Comparison of ENCODE assay signal across 1 cellular context in the genomic region with DNA sequence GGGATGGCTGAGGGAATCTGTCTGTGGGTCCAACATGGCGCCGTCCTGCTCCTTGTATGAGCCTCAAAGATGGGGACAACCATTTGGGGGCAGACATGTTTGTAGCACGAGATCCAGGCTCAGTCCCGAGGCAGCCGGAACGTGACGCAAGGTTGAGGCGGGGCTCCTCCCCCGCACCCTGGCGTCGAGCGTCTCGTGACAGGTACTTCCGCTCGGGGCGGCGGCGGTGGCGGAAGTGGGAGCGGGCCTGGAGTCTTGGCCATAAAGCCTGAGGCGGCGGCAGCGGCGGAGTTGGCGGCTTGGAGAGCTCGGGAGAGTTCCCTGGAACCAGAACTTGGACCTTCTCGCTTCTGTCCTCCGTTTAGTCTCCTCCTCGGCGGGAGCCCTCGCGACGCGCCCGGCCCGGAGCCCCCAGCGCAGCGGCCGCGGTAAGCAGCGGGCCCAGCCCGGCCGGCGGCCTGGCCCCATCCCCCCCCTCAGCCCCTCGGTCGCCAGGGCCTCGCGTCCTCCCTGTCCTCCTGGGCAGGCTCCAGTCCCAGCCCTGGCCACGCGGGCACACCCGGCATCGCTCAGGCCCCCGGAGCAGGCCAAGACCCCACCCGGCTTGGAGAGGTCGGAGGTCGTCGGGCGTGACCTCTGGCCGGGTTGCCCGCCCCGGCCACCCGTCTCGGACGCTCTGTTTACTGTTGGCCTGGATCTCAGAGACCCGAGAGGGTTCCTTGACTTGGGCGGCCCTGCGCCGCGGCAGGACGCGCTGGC.
A peak's percentile ranks its signal among the peaks of the same experiment; 100 is the strongest.
TF ChIP-seq lines count a peak whose summit lies in the region.

TSS of gene RAB7A (plus strand) at position 252 of the 759 bp plus-strand sequence. CDS start 69,185 bp downstream, outside the sequence.

TF ChIP-seq in HEK293, 187 proteins besides CTCF, POLR2A, EP300 and RAD21 (continued from another document and continues in another):
- TF ChIP-seq, protein P1, sequence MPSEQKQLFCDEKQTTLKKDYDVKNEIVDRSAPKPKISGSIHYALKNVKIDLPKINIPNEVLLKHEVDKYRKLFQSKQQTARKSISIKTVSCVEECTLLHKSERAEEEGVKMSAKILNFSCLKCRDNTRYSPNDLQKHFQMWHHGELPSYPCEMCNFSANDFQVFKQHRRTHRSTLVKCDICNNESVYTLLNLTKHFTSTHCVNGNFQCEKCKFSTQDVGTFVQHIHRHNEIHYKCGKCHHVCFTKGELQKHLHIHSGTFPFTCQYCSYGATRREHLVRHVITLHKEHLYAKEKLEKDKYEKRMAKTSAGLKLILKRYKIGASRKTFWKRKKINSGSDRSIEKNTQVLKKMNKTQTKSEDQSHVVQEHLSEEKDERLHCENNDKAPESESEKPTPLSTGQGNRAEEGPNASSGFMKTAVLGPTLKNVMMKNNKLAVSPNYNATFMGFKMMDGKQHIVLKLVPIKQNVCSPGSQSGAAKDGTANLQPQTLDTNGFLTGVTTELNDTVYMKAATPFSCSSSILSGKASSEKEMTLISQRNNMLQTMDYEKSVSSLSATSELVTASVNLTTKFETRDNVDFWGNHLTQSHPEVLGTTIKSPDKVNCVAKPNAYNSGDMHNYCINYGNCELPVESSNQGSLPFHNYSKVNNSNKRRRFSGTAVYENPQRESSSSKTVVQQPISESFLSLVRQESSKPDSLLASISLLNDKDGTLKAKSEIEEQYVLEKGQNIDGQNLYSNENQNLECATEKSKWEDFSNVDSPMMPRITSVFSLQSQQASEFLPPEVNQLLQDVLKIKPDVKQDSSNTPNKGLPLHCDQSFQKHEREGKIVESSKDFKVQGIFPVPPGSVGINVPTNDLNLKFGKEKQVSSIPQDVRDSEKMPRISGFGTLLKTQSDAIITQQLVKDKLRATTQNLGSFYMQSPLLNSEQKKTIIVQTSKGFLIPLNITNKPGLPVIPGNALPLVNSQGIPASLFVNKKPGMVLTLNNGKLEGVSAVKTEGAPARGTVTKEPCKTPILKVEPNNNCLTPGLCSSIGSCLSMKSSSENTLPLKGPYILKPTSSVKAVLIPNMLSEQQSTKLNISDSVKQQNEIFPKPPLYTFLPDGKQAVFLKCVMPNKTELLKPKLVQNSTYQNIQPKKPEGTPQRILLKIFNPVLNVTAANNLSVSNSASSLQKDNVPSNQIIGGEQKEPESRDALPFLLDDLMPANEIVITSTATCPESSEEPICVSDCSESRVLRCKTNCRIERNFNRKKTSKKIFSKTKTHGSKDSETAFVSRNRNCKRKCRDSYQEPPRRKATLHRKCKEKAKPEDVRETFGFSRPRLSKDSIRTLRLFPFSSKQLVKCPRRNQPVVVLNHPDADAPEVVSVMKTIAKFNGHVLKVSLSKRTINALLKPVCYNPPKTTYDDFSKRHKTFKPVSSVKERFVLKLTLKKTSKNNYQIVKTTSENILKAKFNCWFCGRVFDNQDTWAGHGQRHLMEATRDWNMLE (tag by site-specific recombination; conservative IDR thresholded peaks at IDR 0.05; ENCODE audit: low read depth) = peak; percentile 66
- TF ChIP-seq ZNF677 (tag by site-specific recombination; IDR thresholded peaks at IDR 0.05) (0 out of 2 replicates have a peak, but pooled peaks have one; percentile 6), ZFHX2 (tag by site-specific recombination; conservative IDR thresholded peaks at IDR 0.05) (peak; percentile 76), ZBTB21 (tag by site-specific recombination; IDR thresholded peaks at IDR 0.05) (peak; percentile 60; the same call in 1 of the 2 replicates), SCRT1 (tag by site-specific recombination; IDR thresholded peaks at IDR 0.05; ENCODE audit: borderline replicate concordance) (no peak), YY2 (tag by site-specific recombination; IDR thresholded peaks at IDR 0.05) (peak; percentile 99), ZNF692 (tag by site-specific recombination; IDR thresholded peaks at IDR 0.05) (no peak), SP2 (tag by site-specific recombination; IDR thresholded peaks at IDR 0.05) (peak; percentile 76), ZNF529 (tag by site-specific recombination; IDR thresholded peaks at IDR 0.05; ENCODE audit: insufficient replicate concordance) (no peak), BCL11A (tag by site-specific recombination; IDR thresholded peaks at IDR 0.05; ENCODE audit: low read depth) (0 out of 2 replicates have a peak, but pooled peaks have one; percentile 78), ZNF112 (tag by site-specific recombination; IDR thresholded peaks at IDR 0.05) (no peak), MEIS1 (CRISPR knock-in tag; IDR thresholded peaks at IDR 0.05; ENCODE audit: borderline replicate concordance) (no peak), ZNF426 (tag by site-specific recombination; IDR thresholded peaks at IDR 0.05) (no peak), ZNF292 (tag by site-specific recombination; IDR thresholded peaks at IDR 0.05; ENCODE audit: borderline replicate concordance, low read depth) (no peak), ZNF26 (tag by site-specific recombination; IDR thresholded peaks at IDR 0.05) (no peak), ZNF561 (tag by site-specific recombination; IDR thresholded peaks at IDR 0.05; ENCODE audit: borderline replicate concordance) (no peak; the same call in 1 of the 2 replicates), ZFP41 (tag by site-specific recombination; IDR thresholded peaks at IDR 0.05; ENCODE audit: borderline replicate concordance) (no peak), ZNF629 (tag by site-specific recombination; IDR thresholded peaks at IDR 0.05) (peak; percentile 94), HOXD13 (CRISPR knock-in tag; IDR thresholded peaks at IDR 0.05; ENCODE audit: borderline replicate concordance) (no peak), GLIS1 (tag by site-specific recombination; IDR thresholded peaks at IDR 0.05) (peak; percentile 54), ELK4 (IDR thresholded peaks at IDR 0.05; ENCODE audit: borderline replicate concordance, low read depth, low read length) (no peak; the same call in 1 of the 2 replicates), TCF7L2 (IDR thresholded peaks at IDR 0.05; ENCODE audit: borderline replicate concordance, low read depth, low read length) (peak; percentile 54; the same call in 1 of the 2 replicates), ZNF341 (tag by site-specific recombination; IDR thresholded peaks at IDR 0.05; ENCODE audit: low read depth) (no peak), ZBTB20 (tag by site-specific recombination; IDR thresholded peaks at IDR 0.05) (no peak), KLF1 (tag by site-specific recombination; IDR thresholded peaks at IDR 0.05) (no peak), ZNF239 (tag by site-specific recombination; IDR thresholded peaks at IDR 0.05) (no peak), PRDM4 (tag by site-specific recombination; IDR thresholded peaks at IDR 0.05) (no peak), BCL11B (tag by site-specific recombination; IDR thresholded peaks at IDR 0.05; ENCODE audit: low read depth) (peak; percentile 96), ZNF76 (tag by site-specific recombination; IDR thresholded peaks at IDR 0.05; ENCODE audit: borderline replicate concordance, low read depth) (peak; percentile 72; the same call in 1 of the 2 replicates), AEBP2 (tag by site-specific recombination; IDR thresholded peaks at IDR 0.05; ENCODE audit: borderline replicate concordance) (no peak)
- TF ChIP-seq, protein P2, sequence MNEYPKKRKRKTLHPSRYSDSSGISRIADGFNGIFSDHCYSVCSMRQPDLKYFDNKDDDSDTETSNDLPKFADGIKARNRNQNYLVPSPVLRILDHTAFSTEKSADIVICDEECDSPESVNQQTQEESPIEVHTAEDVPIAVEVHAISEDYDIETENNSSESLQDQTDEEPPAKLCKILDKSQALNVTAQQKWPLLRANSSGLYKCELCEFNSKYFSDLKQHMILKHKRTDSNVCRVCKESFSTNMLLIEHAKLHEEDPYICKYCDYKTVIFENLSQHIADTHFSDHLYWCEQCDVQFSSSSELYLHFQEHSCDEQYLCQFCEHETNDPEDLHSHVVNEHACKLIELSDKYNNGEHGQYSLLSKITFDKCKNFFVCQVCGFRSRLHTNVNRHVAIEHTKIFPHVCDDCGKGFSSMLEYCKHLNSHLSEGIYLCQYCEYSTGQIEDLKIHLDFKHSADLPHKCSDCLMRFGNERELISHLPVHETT (tag by site-specific recombination; IDR thresholded peaks at IDR 0.05) = 0 out of 2 replicates have a peak, but pooled peaks have one; percentile 10
- TF ChIP-seq, protein P3, sequence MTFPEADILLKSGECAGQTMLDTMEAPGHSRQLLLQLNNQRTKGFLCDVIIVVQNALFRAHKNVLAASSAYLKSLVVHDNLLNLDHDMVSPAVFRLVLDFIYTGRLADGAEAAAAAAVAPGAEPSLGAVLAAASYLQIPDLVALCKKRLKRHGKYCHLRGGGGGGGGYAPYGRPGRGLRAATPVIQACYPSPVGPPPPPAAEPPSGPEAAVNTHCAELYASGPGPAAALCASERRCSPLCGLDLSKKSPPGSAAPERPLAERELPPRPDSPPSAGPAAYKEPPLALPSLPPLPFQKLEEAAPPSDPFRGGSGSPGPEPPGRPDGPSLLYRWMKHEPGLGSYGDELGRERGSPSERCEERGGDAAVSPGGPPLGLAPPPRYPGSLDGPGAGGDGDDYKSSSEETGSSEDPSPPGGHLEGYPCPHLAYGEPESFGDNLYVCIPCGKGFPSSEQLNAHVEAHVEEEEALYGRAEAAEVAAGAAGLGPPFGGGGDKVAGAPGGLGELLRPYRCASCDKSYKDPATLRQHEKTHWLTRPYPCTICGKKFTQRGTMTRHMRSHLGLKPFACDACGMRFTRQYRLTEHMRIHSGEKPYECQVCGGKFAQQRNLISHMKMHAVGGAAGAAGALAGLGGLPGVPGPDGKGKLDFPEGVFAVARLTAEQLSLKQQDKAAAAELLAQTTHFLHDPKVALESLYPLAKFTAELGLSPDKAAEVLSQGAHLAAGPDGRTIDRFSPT (tag by site-specific recombination; IDR thresholded peaks at IDR 0.05) = 0 out of 2 replicates have a peak, but pooled peaks have one; percentile 65
- TF ChIP-seq, protein P4, sequence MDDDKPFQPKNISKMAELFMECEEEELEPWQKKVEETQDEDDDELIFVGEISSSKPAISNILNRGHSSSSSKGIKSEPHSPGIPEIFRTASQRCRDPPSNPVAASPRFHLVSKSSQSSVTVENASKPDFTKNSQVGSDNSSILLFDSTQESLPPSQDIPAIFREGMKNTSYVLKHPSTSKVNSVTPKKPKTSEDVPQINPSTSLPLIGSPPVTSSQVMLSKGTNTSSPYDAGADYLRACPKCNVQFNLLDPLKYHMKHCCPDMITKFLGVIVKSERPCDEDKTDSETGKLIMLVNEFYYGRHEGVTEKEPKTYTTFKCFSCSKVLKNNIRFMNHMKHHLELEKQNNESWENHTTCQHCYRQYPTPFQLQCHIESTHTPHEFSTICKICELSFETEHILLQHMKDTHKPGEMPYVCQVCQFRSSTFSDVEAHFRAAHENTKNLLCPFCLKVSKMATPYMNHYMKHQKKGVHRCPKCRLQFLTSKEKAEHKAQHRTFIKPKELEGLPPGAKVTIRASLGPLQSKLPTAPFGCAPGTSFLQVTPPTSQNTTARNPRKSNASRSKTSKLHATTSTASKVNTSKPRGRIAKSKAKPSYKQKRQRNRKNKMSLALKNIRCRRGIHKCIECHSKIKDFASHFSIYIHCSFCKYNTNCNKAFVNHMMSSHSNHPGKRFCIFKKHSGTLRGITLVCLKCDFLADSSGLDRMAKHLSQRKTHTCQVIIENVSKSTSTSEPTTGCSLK (tag by site-specific recombination; IDR thresholded peaks at IDR 0.05) = no peak
